16 cellular contexts compared by ENCODE assay signal in genomic region chr3:113008117-113008516, GRCh38. TPM values are rescaled to one million over a fixed set of nuclear protein-coding genes. Genes with fewer than 3 reads are reported as not detected.
DNase-seq lines count a peak whose midpoint lies in the region; ATAC-seq lines count a peak whose summit lies in the region.
"Had no signal": no experiment of that assay in that cellular context is flagged by ENCODE, and none has a peak within 500 bp of the region (broad histone marks: within the 10 kb centered on the region; RNA-seq: fewer than 3 reads in every experiment).

No MANE protein-coding gene starts in this region.

- POLR2A ChIA-PET in naive thymus-derived CD4-positive, alpha-beta T cell (lab: Charles Lee), result interaction anchor here (1.8 to 11.8 kb wide), 4 partner anchors 8 to 34 kb away, joined by 4 to 168 read pairs (median 58); partner anchors contain the start of genes CD200R1 and GTPBP8

- H2AFZ ChIP-seq in GM23248, result no peak overlapping the region
- H2AFZ ChIP-seq: PC-9 had no signal

- H3K9me3 Mint-ChIP-seq in activated T-cell treated with anti-CD3 and anti-CD28 coated beads, Interleukin-2, amount 50 U/mL, for 24 hours, result no peaks in the 10 kb centered on the region
- no peaks in the 10 kb centered on the region for H3K9me3 Mint-ChIP-seq in naive thymus-derived CD4-positive, alpha-beta T cell

- no peaks in the 10 kb centered on the region for H3K27me3 ChIP-seq in GM23248 (replicated peaks; ENCODE audit: insufficient read depth)
- H3K27me3 ChIP-seq in naive thymus-derived CD4-positive, alpha-beta T cell (ENCODE audit: control insufficient read depth in 2 of 2, insufficient read depth in 2 of 2, low read length in 2 of 2), result no peaks in the 10 kb centered on the region

- peak overlapping the region; percentile 81 for H3K27ac Mint-ChIP-seq in activated T-cell treated with anti-CD3 and anti-CD28 coated beads, Interleukin-2, amount 50 U/mL, for 24 hours
- peak overlapping the region in 8 of 9 donors; percentile 87 to 98 (median 93) for H3K27ac Mint-ChIP-seq in naive thymus-derived CD4-positive, alpha-beta T cell

- no peaks in the 10 kb centered on the region for H3K9me2 ChIP-seq in GM23248 (ENCODE audit: insufficient read depth)

- H3K4me2 ChIP-seq in GM23248 (ENCODE audit: unreplicated experiment), result no peak overlapping the region
- H3K4me2 ChIP-seq: PC-9 had no signal

- H3K36me3 Mint-ChIP-seq in activated T-cell treated with anti-CD3 and anti-CD28 coated beads, Interleukin-2, amount 50 U/mL, for 24 hours (ENCODE audit: low read depth), result peaks cover 98% of the 10 kb centered on the region
- H3K36me3 Mint-ChIP-seq in naive thymus-derived CD4-positive, alpha-beta T cell, result peaks cover 12 to 49% (median 37%) of the 10 kb centered on the region in 5 donors

- no peaks in the 10 kb centered on the region for H4K20me1 ChIP-seq in GM23248 (ENCODE audit: insufficient read depth)

- 45% methylated on average over 3 of the region's 3 CpGs for WGBS in GM23248 (ENCODE audit: low coverage in 1 of 2, low lambda C conversion rate in 2 of 2, missing lambda C conversion rate in 2 of 2), 2 experiments

- DNase-seq in activated T-cell treated with anti-CD3 and anti-CD28 coated beads, Interleukin-2, amount 50 U/mL, for 24 hours, result no peak
- no peak for DNase-seq in activated T-cell treated with anti-CD3 and anti-CD28 coated beads, Interleukin-2, amount 50 U/mL, for 1 hour
- DNase-seq in GM23248 (peak; percentile 80), amniotic epithelial cell (ENCODE audit: low read depth) (peak; percentile 43), anterior cingulate cortex (lab: John Stamatoyannopoulos, UW) (no peak), NK-92 (lab: John Stamatoyannopoulos, UW; ENCODE audit: unreplicated experiment) (no peak)
- no peak for DNase-seq in naive thymus-derived CD4-positive, alpha-beta T cell
- DNase-seq in activated CD4-positive, CD25-positive, alpha-beta regulatory T cell (lab: John Stamatoyannopoulos, UW), result no peak
- DNase-seq: DMS79, KG1, NCI-H1092, NCI-H1694 treated with DMSO at 0.1 percent for 48 hours, NCI-H446, PC-9 had no signal

- H3K4me3 ChIP-seq in GM23248, result no peak overlapping the region
- H3K4me3 ChIP-seq in naive thymus-derived CD4-positive, alpha-beta T cell (ENCODE audit: low read length), result no peak overlapping the region
- H3K4me3 ChIP-seq: PC-9 had no signal

- peaks cover 87% of the 10 kb centered on the region for H3K4me1 Mint-ChIP-seq in activated T-cell treated with anti-CD3 and anti-CD28 coated beads, Interleukin-2, amount 50 U/mL, for 24 hours (ENCODE audit: low read depth)
- peaks cover 39 to 100% (median 97%) of the 10 kb centered on the region in 7 donors for H3K4me1 Mint-ChIP-seq in naive thymus-derived CD4-positive, alpha-beta T cell

- peak overlapping the region; percentile 29; the same call in 1 of the 2 replicates for H3K27ac ChIP-seq in GM23248
- peak overlapping the region; percentile 78 for H3K27ac ChIP-seq in naive thymus-derived CD4-positive, alpha-beta T cell (ENCODE audit: low read depth, low read length)
- H3K27ac ChIP-seq: PC-9 had no signal

- intact Hi-C loops in naive thymus-derived CD4-positive, alpha-beta T cell (cut with micrococcal nuclease), result loop anchor here in 1 of 2 donors (5.0 to 10.0 kb wide), 2 partner anchors 533 to 876 kb away; partner anchors contain the start of gene GCSAM

- no peak for ATAC-seq in naive thymus-derived CD4-positive, alpha-beta T cell

- no peaks in the 10 kb centered on the region for H3K9me3 ChIP-seq in GM23248 (ENCODE audit: low read depth)
- H3K9me3 ChIP-seq in naive thymus-derived CD4-positive, alpha-beta T cell (ENCODE audit: control insufficient read depth in 2 of 3, low read length in 3 of 3), result no peaks in the 10 kb centered on the region

- H3K4me1 ChIP-seq in GM23248 (ENCODE audit: insufficient read depth), result peaks cover 17% of the 10 kb centered on the region
- peaks cover 13 to 59% of the 10 kb centered on the region in 2 donors for H3K4me1 ChIP-seq in naive thymus-derived CD4-positive, alpha-beta T cell (ENCODE audit: control insufficient read depth in 2 of 2, insufficient read depth in 2 of 2, low read length in 2 of 2)

- CTCF ChIA-PET in naive thymus-derived CD4-positive, alpha-beta T cell (lab: Charles Lee), result interaction anchor here (1.5 kb wide), 1 partner anchor 29 kb away, joined by 4 read pairs; no protein-coding TSS in a partner anchor

- peaks cover 19% of the 10 kb centered on the region for H3F3A ChIP-seq in GM23248 (ENCODE audit: insufficient read depth)

- H3K79me2 ChIP-seq in GM23248 (ENCODE audit: insufficient read depth), result peaks cover 83% of the 10 kb centered on the region

- in situ Hi-C loops in GM23248 (cut with MboI), result no loop called here

- H3K36me3 ChIP-seq in GM23248 (ENCODE audit: low read depth), result peaks cover 62% of the 10 kb centered on the region
- H3K36me3 ChIP-seq in naive thymus-derived CD4-positive, alpha-beta T cell (ENCODE audit: control insufficient read depth in 2 of 3, insufficient read depth in 3 of 3, low read length in 3 of 3), result peaks cover 0 to 19% (median 7%) of the 10 kb centered on the region in 3 experiments

- H3K9ac ChIP-seq in GM23248, result peak overlapping the region; percentile 12; the same call in 1 of the 2 replicates

- no peak overlapping the region for H3K4me3 Mint-ChIP-seq in activated T-cell treated with anti-CD3 and anti-CD28 coated beads, Interleukin-2, amount 50 U/mL, for 24 hours
- H3K4me3 Mint-ChIP-seq in naive thymus-derived CD4-positive, alpha-beta T cell, result peak overlapping the region in 2 of 10 donors; percentile 34 to 81

- no peaks in the 10 kb centered on the region for H3K27me3 Mint-ChIP-seq in activated T-cell treated with anti-CD3 and anti-CD28 coated beads, Interleukin-2, amount 50 U/mL, for 24 hours
- H3K27me3 Mint-ChIP-seq in naive thymus-derived CD4-positive, alpha-beta T cell, result no peaks in the 10 kb centered on the region

RNA-seq across cellular contexts. Expression of gene GTPBP8, which starts 17.3 kb away (rescaled TPM):
- total RNA-seq in GM23248 (2014; rRNA removed; shearing (Covaris generic)), result 20.1 and 34.3 TPM in 2 replicates
- 20.3 and 22.3 TPM in 2 replicates for polyA plus RNA-seq in GM23248 (2016; fragmentation: Nextera tagmentation; extraction: Ambion mirVana)
- 10 to 100 TPM; 12.6 to 49.1 (median 26.4) TPM for total RNA-seq in naive thymus-derived CD4-positive, alpha-beta T cell
- 10 to 100 TPM; 31.1 to 32.8 TPM for polyA plus RNA-seq in naive thymus-derived CD4-positive, alpha-beta T cell

RNA-seq across cellular contexts. Expression of gene CD200R1, which starts 33.2 kb away (rescaled TPM):
- 0.38 TPM in 1 of 2 replicates, not detected in the other for total RNA-seq in GM23248 (2014; rRNA removed; shearing (Covaris generic))
- not detected in 2 replicates for polyA plus RNA-seq in GM23248 (2016; fragmentation: Nextera tagmentation; extraction: Ambion mirVana)
- total RNA-seq in naive thymus-derived CD4-positive, alpha-beta T cell, result 10 to 100 TPM; 11.2 to 22.9 (median 17.8) TPM
- polyA plus RNA-seq in naive thymus-derived CD4-positive, alpha-beta T cell, result 10 to 100 TPM; 18.8 to 20.9 TPM
- total RNA-seq: H1, MCF 10A had no signal

Comparison
In these comparisons a context has a peak if more than half of its experiments do, and no peak if none do; other contexts are left out.
1. DNase-seq: peak in GM23248 (single experiment) and amniotic epithelial cell (single experiment); none in activated T-cell treated with anti-CD3 and anti-CD28 coated beads, Interleukin-2, amount 50 U/mL, for 24 hours (single experiment), activated T-cell treated with anti-CD3 and anti-CD28 coated beads, Interleukin-2, amount 50 U/mL, for 1 hour (single experiment), naive thymus-derived CD4-positive, alpha-beta T cell (0 of 9), activated CD4-positive, CD25-positive, alpha-beta regulatory T cell (0 of 4), anterior cingulate cortex (0 of 58) and NK-92 (single experiment).